ENCODE assay signal across 19 cellular contexts in genomic region chr15:57556040-57556439, GRCh38. TPM values are rescaled to one million over a fixed set of nuclear protein-coding genes. Genes with fewer than 3 reads are reported as not detected.
"Had no signal": no experiment of that assay in that cellular context is flagged by ENCODE, and none has a peak within 500 bp of the region (broad histone marks: within the 10 kb centered on the region; RNA-seq: fewer than 3 reads in every experiment).

No MANE protein-coding gene starts in this region.

- H3K36me3 ChIP-seq: ovary, transverse colon had no signal

- H3K27ac ChIP-seq: coronary artery, ovary, transverse colon had no signal

- H3K36me3 Mint-ChIP-seq: naive thymus-derived CD4-positive, alpha-beta T cell had no signal

- ATAC-seq: esophagus mucosa; left lobe of liver; naive thymus-derived CD4-positive, alpha-beta T cell; right cardiac atrium; stimulated activated effector memory CD8-positive, alpha-beta T cell treated with anti-CD3 and anti-CD28 coated beads, Interleukin-12 subunit alpha, Interleukin-12 subunit beta, amount 100 ng/mL, for 72 hours; stimulated activated naive CD8-positive, alpha-beta T cell treated with anti-CD3 and anti-CD28 coated beads, Interleukin-15, Interleukin-2, amounts not matched to agents 100 U/mL and 50 U/mL, for 24 hours had no signal

- H3K4me3 Mint-ChIP-seq: endodermal cell; naive thymus-derived CD4-positive, alpha-beta T cell; neural crest cell; stimulated activated effector memory CD8-positive, alpha-beta T cell treated with anti-CD3 and anti-CD28 coated beads, Interleukin-12 subunit alpha, Interleukin-12 subunit beta, amount 100 ng/mL, for 72 hours had no signal

- H3K9me3 Mint-ChIP-seq: endodermal cell; naive thymus-derived CD4-positive, alpha-beta T cell; neural crest cell had no signal

- DNase-seq: effector CD4-positive, alpha-beta T cell; endodermal cell; islet precursor cell; mammary epithelial cell; naive thymus-derived CD4-positive, alpha-beta T cell; nucleus accumbens; ovary; right cardiac atrium; stimulated activated CD4-positive, alpha-beta T cell treated with anti-CD3 and anti-CD28 coated beads, Interleukin-4, amount 100 ng/mL, for 1 hour; stimulated activated CD8-positive, alpha-beta memory T cell treated with anti-CD3 and anti-CD28 coated beads, Interleukin-4, amount 100 ng/mL, for 48 hours; stimulated activated naive CD8-positive, alpha-beta T cell treated with anti-CD3 and anti-CD28 coated beads, Interleukin-15, Interleukin-2, amounts not matched to agents 100 U/mL and 50 U/mL, for 24 hours; testis; transverse colon had no signal

- H3K4me3 ChIP-seq: coronary artery, ovary, testis, transverse colon had no signal

- H3K9me3 ChIP-seq: ovary, testis, transverse colon had no signal

- H3K27ac Mint-ChIP-seq: endodermal cell; naive thymus-derived CD4-positive, alpha-beta T cell; stimulated activated effector memory CD8-positive, alpha-beta T cell treated with anti-CD3 and anti-CD28 coated beads, Interleukin-12 subunit alpha, Interleukin-12 subunit beta, amount 100 ng/mL, for 72 hours had no signal

- H3K27me3 ChIP-seq: ovary, testis, transverse colon had no signal

RNA-seq across cellular contexts. Expression of gene MYZAP, which starts 35.7 kb away (rescaled TPM):
- polyA plus RNA-seq: fibroblast of lung had no signal
